Comparison of ENCODE assay signal across 11 cellular contexts in genomic region chr6:33746651-33747100, GRCh38. TPM values are rescaled to one million over a fixed set of nuclear protein-coding genes. Genes with fewer than 3 reads are reported as not detected.
DNase-seq lines count a peak whose midpoint lies in the region; ATAC-seq and TF ChIP-seq lines count a peak whose summit lies in the region.
"Had no signal": no experiment of that assay in that cellular context is flagged by ENCODE, and none has a peak within 500 bp of the region (broad histone marks: within the 10 kb centered on the region; RNA-seq: fewer than 3 reads in every experiment).

TSS of gene IP6K3 (minus strand) at chr6:33746905. CDS start at chr6:33735476, 11,429 bp downstream.

- WGBS in heart left ventricle, 4 donors: 15 to 27% (median 21%) methylated on average over 10 of the region's 10 CpGs

- H3K9me3 Mint-ChIP-seq in osteocyte (ENCODE audit: unreplicated experiment): no peaks in the 10 kb centered on the region

- H3K27ac ChIP-seq in heart left ventricle: peak within 1 kb of the TSS; percentile 74 to 99 (median 92)
- H3K27ac ChIP-seq: epithelial cell of prostate, parathyroid adenoma, suprapubic skin had no signal

- peak in 1 of 2 donors; percentile 82 for TF ChIP-seq POLR2A in heart left ventricle (IDR thresholded peaks at IDR 0.05)

- peak; percentile 39 for DNase-seq in A172 (ENCODE audit: low spot score)
- peak; percentile 76 to 92 (median 86) for DNase-seq in heart left ventricle
- DNase-seq in osteocyte (ENCODE audit: extremely low spot score, unreplicated experiment): no peak
- no peak for DNase-seq in 8988T
- no peak for DNase-seq in NCI-H526 (lab: John Stamatoyannopoulos, UW)

- no peaks in the 10 kb centered on the region for H3K36me3 Mint-ChIP-seq in osteocyte (ENCODE audit: unreplicated experiment)

- peak within 1 kb of the TSS; percentile 56 for H3K4me3 Mint-ChIP-seq in osteocyte (ENCODE audit: unreplicated experiment)

- H3K4me3 ChIP-seq in WI38 (ENCODE audit: low read depth, low read length) (peak within 1 kb of the TSS; percentile 53), heart left ventricle (peak within 1 kb of the TSS; percentile 42 to 80 (median 57))
- H3K4me3 ChIP-seq: suprapubic skin had no signal

- peak within 1 kb of the TSS; percentile 93 for H3K27ac Mint-ChIP-seq in osteocyte (ENCODE audit: unreplicated experiment)

- intact Hi-C loops in heart left ventricle (cut with DNase I): loop anchor here in 1 of 10 donors (1.0 to 2.0 kb wide), 2 partner anchors 18 to 35 kb away; partner anchors contain the start of gene UQCC2

- H3K4me1 Mint-ChIP-seq in osteocyte (ENCODE audit: unreplicated experiment): peaks cover 64% of the 10 kb centered on the region

- H3K27me3 ChIP-seq in heart left ventricle: peaks cover 0 to 5% (median 0%) of the 10 kb centered on the region in 9 donors

- no peaks in the 10 kb centered on the region for H3K9me3 ChIP-seq in heart left ventricle
- H3K9me3 ChIP-seq: suprapubic skin had no signal

- no peaks in the 10 kb centered on the region for H3K36me3 ChIP-seq in heart left ventricle
- H3K36me3 ChIP-seq: suprapubic skin had no signal

- H3K4me1 ChIP-seq in heart left ventricle: peaks cover 0 to 46% (median 17%) of the 10 kb centered on the region in 12 donors

- TF ChIP-seq CTCF in WI38 (IDR thresholded peaks at IDR 0.05; ENCODE audit: low read depth, low read length): no peak
- no peak for TF ChIP-seq CTCF in heart left ventricle (IDR thresholded peaks at IDR 0.05)
- no peak for TF ChIP-seq CTCF in osteocyte (IDR thresholded peaks at IDR 0.05)

- ATAC-seq in heart left ventricle (peak; percentile 84 to 90 (median 86)), GM18858 (IDR thresholded peaks at IDR 0.05; ENCODE audit: unreplicated experiment) (no peak), GM19455 (IDR thresholded peaks at IDR 0.05; ENCODE audit: unreplicated experiment) (no peak)

- H3K27me3 Mint-ChIP-seq in osteocyte (ENCODE audit: unreplicated experiment): no peaks in the 10 kb centered on the region

RNA-seq across cellular contexts. Expression of gene IP6K3, which starts in this region (rescaled TPM):
- 6.8 and 6.9 TPM in 2 replicates for total RNA-seq in A172 (2014; rRNA removed; shearing (Covaris generic))
- total RNA-seq in heart left ventricle (10 to 100 TPM; 11.7 to 72.4 (median 30.8) TPM), osteocyte (3.0 and 4.0 TPM in 2 replicates)
- 10 to 100 TPM; 16.9 to 59.2 TPM for polyA plus RNA-seq in heart left ventricle

Comparison
In these comparisons a context has a peak if more than half of its experiments do, and no peak if none do; other contexts are left out.
1. DNase-seq: peak in A172 (single experiment) and heart left ventricle (5 of 5); none in osteocyte (single experiment), 8988T (single experiment) and NCI-H526 (0 of 2).
2. ATAC-seq: peak in heart left ventricle (4 of 4); none in GM18858 (single experiment) and GM19455 (single experiment).